Comparison of ENCODE assay signal across 1 cellular context in genomic region chr14:100911665-100912316, GRCh38.
TF ChIP-seq lines count a peak whose summit lies in the region.

No MANE protein-coding gene starts in this region.

TF ChIP-seq in HEK293, 187 proteins besides CTCF, POLR2A, EP300 and RAD21 (continued from another document):
- TF ChIP-seq ZNF560 (tag by site-specific recombination; IDR thresholded peaks at IDR 0.05; ENCODE audit: borderline replicate concordance): no peak
- TF ChIP-seq ZNF707 (tag by site-specific recombination; IDR thresholded peaks at IDR 0.05): no peak
- TF ChIP-seq YY2 (tag by site-specific recombination; IDR thresholded peaks at IDR 0.05): no peak
- TF ChIP-seq ZNF394 (tag by site-specific recombination; IDR thresholded peaks at IDR 0.05; ENCODE audit: borderline replicate concordance): no peak
- TF ChIP-seq ZNF624 (tag by site-specific recombination; IDR thresholded peaks at IDR 0.05): no peak
